ENCODE assay signal across 2 cellular contexts in genomic region chr7:134500406-134500805, GRCh38.
TF ChIP-seq lines count a peak whose summit lies in the region.

No MANE protein-coding gene starts in this region.

TF ChIP-seq in A549, 52 proteins besides CTCF, POLR2A, EP300 and RAD21 (continued from another document):
- TF ChIP-seq RCOR1 (IDR thresholded peaks at IDR 0.05; ENCODE audit: low read depth, low read length) (no peak), NFE2L2 (conservative IDR thresholded peaks at IDR 0.05; ENCODE audit: low read length) (no peak), FOSL2 (IDR thresholded peaks at IDR 0.05) (no peak), FOSL2 (CRISPR knock-in tag; IDR thresholded peaks at IDR 0.05) (no peak), BCL3 (IDR thresholded peaks at IDR 0.05) (no peak), JUN (IDR thresholded peaks at IDR 0.05) (no peak), ZC3H11A (IDR thresholded peaks at IDR 0.05) (no peak), MYC (IDR thresholded peaks at IDR 0.05; ENCODE audit: borderline replicate concordance, low read length) (no peak), CBX8 (IDR thresholded peaks at IDR 0.05) (no peak)

TF ChIP-seq in WTC11, 78 proteins besides CTCF, POLR2A, EP300 and RAD21 (continued from another document):
- TF ChIP-seq FOXP4 (CRISPR knock-in tag; IDR thresholded peaks at IDR 0.05), result no peak
- TF ChIP-seq GRHL2 (CRISPR knock-in tag; IDR thresholded peaks at IDR 0.05; ENCODE audit: insufficient replicate concordance, severe bottlenecking), result no peak
- TF ChIP-seq ZNF138 (CRISPR knock-in tag; conservative IDR thresholded peaks at IDR 0.05), result no peak
- TF ChIP-seq, protein P1, sequence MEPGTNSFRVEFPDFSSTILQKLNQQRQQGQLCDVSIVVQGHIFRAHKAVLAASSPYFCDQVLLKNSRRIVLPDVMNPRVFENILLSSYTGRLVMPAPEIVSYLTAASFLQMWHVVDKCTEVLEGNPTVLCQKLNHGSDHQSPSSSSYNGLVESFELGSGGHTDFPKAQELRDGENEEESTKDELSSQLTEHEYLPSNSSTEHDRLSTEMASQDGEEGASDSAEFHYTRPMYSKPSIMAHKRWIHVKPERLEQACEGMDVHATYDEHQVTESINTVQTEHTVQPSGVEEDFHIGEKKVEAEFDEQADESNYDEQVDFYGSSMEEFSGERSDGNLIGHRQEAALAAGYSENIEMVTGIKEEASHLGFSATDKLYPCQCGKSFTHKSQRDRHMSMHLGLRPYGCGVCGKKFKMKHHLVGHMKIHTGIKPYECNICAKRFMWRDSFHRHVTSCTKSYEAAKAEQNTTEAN (CRISPR knock-in tag; IDR thresholded peaks at IDR 0.05), result no peak
- TF ChIP-seq, protein P2, sequence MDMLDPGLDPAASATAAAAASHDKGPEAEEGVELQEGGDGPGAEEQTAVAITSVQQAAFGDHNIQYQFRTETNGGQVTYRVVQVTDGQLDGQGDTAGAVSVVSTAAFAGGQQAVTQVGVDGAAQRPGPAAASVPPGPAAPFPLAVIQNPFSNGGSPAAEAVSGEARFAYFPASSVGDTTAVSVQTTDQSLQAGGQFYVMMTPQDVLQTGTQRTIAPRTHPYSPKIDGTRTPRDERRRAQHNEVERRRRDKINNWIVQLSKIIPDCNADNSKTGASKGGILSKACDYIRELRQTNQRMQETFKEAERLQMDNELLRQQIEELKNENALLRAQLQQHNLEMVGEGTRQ (CRISPR knock-in tag; IDR thresholded peaks at IDR 0.05), result no peak
- TF ChIP-seq HMGA2 (CRISPR knock-in tag; IDR thresholded peaks at IDR 0.05), result no peak
- no peak for TF ChIP-seq TCF7 (CRISPR knock-in tag; IDR thresholded peaks at IDR 0.05; ENCODE audit: low read depth)
- TF ChIP-seq SMAD4 (CRISPR knock-in tag; IDR thresholded peaks at IDR 0.05), result no peak
- no peak for TF ChIP-seq JUN (CRISPR knock-in tag; IDR thresholded peaks at IDR 0.05)
